ENCODE assay signal across 3 cellular contexts in the genomic region with DNA sequence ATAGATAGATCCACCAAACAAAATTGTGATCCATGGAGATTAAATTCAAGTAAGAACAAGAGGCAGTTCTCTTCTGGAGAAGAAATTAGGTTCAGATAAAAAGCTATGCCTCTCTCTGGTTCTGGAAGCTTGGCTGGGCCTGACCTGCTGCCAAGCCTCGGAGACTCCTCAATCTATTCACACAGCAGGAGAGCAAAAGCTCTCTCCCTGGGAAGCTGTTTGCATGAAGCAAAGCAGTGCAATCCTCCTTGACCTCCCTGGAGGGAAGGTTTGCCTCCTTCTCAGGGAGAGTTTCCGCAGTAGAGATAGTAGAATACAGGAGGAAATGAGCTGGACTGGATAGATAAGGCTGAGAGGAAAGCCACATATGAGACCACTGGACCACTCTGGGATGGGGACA.
TF ChIP-seq lines count a peak whose summit lies in the region.

No MANE protein-coding gene starts in this region.

TF ChIP-seq in HepG2, 621 proteins besides CTCF, POLR2A, EP300 and RAD21 (continued from another document):
- TF ChIP-seq ZNF614 (CRISPR knock-in tag; IDR thresholded peaks at IDR 0.05; ENCODE audit: borderline replicate concordance) = no peak
- no peak for TF ChIP-seq NPAS2 (CRISPR knock-in tag; IDR thresholded peaks at IDR 0.05; ENCODE audit: borderline replicate concordance)
- TF ChIP-seq GATAD2A (CRISPR knock-in tag; IDR thresholded peaks at IDR 0.05) = no peak
- TF ChIP-seq, protein P1, sequence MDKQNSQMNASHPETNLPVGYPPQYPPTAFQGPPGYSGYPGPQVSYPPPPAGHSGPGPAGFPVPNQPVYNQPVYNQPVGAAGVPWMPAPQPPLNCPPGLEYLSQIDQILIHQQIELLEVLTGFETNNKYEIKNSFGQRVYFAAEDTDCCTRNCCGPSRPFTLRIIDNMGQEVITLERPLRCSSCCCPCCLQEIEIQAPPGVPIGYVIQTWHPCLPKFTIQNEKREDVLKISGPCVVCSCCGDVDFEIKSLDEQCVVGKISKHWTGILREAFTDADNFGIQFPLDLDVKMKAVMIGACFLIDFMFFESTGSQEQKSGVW (CRISPR knock-in tag; IDR thresholded peaks at IDR 0.05; ENCODE audit: borderline replicate concordance) = no peak
- TF ChIP-seq BCL6 (CRISPR knock-in tag; IDR thresholded peaks at IDR 0.05) = no peak
- no peak for TF ChIP-seq FOXC1 (CRISPR knock-in tag; IDR thresholded peaks at IDR 0.05; ENCODE audit: borderline replicate concordance)

TF ChIP-seq in K562, 482 proteins besides CTCF, POLR2A, EP300 and RAD21 (continued from another document):
- TF ChIP-seq, protein P2, sequence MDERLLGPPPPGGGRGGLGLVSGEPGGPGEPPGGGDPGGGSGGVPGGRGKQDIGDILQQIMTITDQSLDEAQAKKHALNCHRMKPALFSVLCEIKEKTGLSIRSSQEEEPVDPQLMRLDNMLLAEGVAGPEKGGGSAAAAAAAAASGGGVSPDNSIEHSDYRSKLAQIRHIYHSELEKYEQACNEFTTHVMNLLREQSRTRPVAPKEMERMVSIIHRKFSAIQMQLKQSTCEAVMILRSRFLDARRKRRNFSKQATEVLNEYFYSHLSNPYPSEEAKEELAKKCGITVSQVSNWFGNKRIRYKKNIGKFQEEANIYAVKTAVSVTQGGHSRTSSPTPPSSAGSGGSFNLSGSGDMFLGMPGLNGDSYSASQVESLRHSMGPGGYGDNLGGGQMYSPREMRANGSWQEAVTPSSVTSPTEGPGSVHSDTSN (CRISPR knock-in tag; IDR thresholded peaks at IDR 0.05; ENCODE audit: low read depth) = no peak
- TF ChIP-seq, protein P2 (tag; conservative IDR thresholded peaks at IDR 0.05; ENCODE audit: low read depth) = no peak
- TF ChIP-seq ZBTB17 (CRISPR knock-in tag; IDR thresholded peaks at IDR 0.05) (0 out of 2 replicates have a peak, but pooled peaks have one; percentile 43), ZEB2 (IDR thresholded peaks at IDR 0.05) (no peak)

TF ChIP-seq in SK-N-SH treated with all-trans-retinoic acid at 6 μM for 48 hours, 23 proteins besides CTCF, POLR2A, EP300 and RAD21 (continued from another document):
- TF ChIP-seq, protein P3, sequence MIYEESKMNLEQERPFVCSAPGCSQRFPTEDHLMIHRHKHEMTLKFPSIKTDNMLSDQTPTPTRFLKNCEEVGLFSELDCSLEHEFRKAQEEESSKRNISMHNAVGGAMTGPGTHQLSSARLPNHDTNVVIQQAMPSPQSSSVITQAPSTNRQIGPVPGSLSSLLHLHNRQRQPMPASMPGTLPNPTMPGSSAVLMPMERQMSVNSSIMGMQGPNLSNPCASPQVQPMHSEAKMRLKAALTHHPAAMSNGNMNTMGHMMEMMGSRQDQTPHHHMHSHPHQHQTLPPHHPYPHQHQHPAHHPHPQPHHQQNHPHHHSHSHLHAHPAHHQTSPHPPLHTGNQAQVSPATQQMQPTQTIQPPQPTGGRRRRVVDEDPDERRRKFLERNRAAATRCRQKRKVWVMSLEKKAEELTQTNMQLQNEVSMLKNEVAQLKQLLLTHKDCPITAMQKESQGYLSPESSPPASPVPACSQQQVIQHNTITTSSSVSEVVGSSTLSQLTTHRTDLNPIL (CRISPR knock-in tag; IDR thresholded peaks at IDR 0.05; ENCODE audit: low read depth) = no peak
- TF ChIP-seq ZNF8 (CRISPR knock-in tag; IDR thresholded peaks at IDR 0.05) = no peak
- TF ChIP-seq PPARA (CRISPR knock-in tag; IDR thresholded peaks at IDR 0.05; ENCODE audit: borderline replicate concordance) = no peak
- no peak for TF ChIP-seq ZC3H10 (CRISPR knock-in tag; IDR thresholded peaks at IDR 0.05)
- TF ChIP-seq TOX (CRISPR knock-in tag; IDR thresholded peaks at IDR 0.05; ENCODE audit: borderline replicate concordance) = no peak
- TF ChIP-seq BACH2 (CRISPR knock-in tag; IDR thresholded peaks at IDR 0.05; ENCODE audit: borderline replicate concordance) = no peak
- TF ChIP-seq, protein P4, sequence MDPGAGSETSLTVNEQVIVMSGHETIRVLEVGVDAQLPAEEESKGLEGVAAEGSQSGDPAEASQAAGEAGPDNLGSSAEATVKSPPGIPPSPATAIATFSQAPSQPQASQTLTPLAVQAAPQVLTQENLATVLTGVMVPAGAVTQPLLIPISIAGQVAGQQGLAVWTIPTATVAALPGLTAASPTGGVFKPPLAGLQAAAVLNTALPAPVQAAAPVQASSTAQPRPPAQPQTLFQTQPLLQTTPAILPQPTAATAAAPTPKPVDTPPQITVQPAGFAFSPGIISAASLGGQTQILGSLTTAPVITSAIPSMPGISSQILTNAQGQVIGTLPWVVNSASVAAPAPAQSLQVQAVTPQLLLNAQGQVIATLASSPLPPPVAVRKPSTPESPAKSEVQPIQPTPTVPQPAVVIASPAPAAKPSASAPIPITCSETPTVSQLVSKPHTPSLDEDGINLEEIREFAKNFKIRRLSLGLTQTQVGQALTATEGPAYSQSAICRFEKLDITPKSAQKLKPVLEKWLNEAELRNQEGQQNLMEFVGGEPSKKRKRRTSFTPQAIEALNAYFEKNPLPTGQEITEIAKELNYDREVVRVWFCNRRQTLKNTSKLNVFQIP (CRISPR knock-in tag; IDR thresholded peaks at IDR 0.05; ENCODE audit: borderline replicate concordance, low read depth) = no peak
TF ChIP-seq in SK-N-SH treated with all-trans-retinoic acid at 6 μM for 48 hours: peak in this region for 0.
